1 cellular context compared by ENCODE assay signal in the genomic region with DNA sequence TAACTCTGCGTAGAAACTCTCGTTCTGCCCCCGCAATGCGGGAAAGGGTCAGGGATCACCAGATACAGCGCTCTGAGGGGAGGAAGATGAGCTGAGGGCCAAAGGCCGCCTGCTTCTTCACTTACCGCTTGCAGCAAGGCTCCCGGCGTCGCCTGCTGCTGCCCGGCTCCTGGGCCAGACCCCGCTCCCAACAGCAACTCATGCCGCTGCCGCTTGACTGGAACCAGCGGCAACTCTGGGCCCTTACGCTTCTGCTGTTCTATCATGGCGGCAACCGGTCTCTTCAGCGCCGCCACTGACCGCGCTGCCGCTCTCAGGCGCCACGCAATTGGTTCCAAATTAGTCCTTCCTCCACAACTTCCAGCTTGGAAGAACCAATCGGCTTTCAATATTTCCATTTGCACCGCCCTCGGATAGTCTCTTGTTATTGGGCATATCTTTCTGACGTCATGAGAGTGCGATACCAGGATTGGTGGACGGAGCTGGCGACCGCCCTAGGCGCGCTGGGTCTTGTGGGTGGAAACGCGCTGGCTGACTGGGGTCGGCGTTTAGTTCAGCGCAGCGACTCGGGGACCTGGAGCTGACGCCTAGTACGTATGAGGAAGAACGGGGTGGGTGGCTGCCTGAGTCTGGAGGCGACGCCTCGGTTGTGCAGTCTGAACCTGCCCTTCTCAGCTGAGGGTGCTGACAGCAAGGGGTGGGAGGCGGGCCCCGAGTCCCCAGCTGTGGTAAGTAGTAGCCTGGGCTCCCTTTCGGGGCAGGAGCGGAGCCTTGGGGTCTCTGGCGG.
TF ChIP-seq lines count a peak whose summit lies in the region.

A gene (minus strand): TSS at position 303 of the 787 bp plus-strand sequence. CDS start 37 bp downstream, at position 266.
A gene with protein sequence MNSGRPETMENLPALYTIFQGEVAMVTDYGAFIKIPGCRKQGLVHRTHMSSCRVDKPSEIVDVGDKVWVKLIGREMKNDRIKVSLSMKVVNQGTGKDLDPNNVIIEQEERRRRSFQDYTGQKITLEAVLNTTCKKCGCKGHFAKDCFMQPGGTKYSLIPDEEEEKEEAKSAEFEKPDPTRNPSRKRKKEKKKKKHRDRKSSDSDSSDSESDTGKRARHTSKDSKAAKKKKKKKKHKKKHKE (plus strand): TSS at position 547 of the 787 bp plus-strand sequence. CDS start 13,067 bp downstream, outside the sequence.

TF ChIP-seq in K562, 482 proteins besides CTCF, POLR2A, EP300 and RAD21 (continued from another document and continues in another):
- TF ChIP-seq SRSF1 (IDR thresholded peaks at IDR 0.05; ENCODE audit: low read depth, low read length) (no peak), FOXA3 (CRISPR knock-in tag; conservative IDR thresholded peaks at IDR 0.05 in 1 of 2, IDR thresholded peaks at IDR 0.05 in 1 of 2) (no peak), HNRNPUL1 (IDR thresholded peaks at IDR 0.05; ENCODE audit: low read length) (no peak), FOXM1 (IDR thresholded peaks at IDR 0.05; ENCODE audit: low read depth) (no peak), FOXM1 (CRISPR knock-in tag; IDR thresholded peaks at IDR 0.05; ENCODE audit: low read depth) (no peak), TCF7L2 (IDR thresholded peaks at IDR 0.05; ENCODE audit: low read depth, low read length) (no peak), GABPB1 (CRISPR knock-in tag; IDR thresholded peaks at IDR 0.05) (peak; percentile 69; the same call in 1 of the 2 replicates), KAT2B (IDR thresholded peaks at IDR 0.05; ENCODE audit: low read depth, low read length) (no peak), TARDBP (IDR thresholded peaks at IDR 0.05) (no peak), CHD1 (IDR thresholded peaks at IDR 0.05; ENCODE audit: low read length) (peak; percentile 5), MCM5 (IDR thresholded peaks at IDR 0.05; ENCODE audit: low read depth) (no peak), NFIC (IDR thresholded peaks at IDR 0.05) (peak; percentile 40), DACH1 (IDR thresholded peaks at IDR 0.05; ENCODE audit: partially characterized antibody) (no peak), CBFA2T2 (conservative IDR thresholded peaks at IDR 0.05) (no peak), STAG1 (CRISPR knock-in tag; IDR thresholded peaks at IDR 0.05; ENCODE audit: borderline replicate concordance) (no peak), TCFL5 (CRISPR knock-in tag; conservative IDR thresholded peaks at IDR 0.05) (no peak), ASH1L (IDR thresholded peaks at IDR 0.05; ENCODE audit: borderline replicate concordance, low read depth, partially characterized antibody) (peak; percentile 86), SMAD1 (IDR thresholded peaks at IDR 0.05; ENCODE audit: low read depth, low read length, partially characterized antibody) (no peak)
- TF ChIP-seq, protein P1, sequence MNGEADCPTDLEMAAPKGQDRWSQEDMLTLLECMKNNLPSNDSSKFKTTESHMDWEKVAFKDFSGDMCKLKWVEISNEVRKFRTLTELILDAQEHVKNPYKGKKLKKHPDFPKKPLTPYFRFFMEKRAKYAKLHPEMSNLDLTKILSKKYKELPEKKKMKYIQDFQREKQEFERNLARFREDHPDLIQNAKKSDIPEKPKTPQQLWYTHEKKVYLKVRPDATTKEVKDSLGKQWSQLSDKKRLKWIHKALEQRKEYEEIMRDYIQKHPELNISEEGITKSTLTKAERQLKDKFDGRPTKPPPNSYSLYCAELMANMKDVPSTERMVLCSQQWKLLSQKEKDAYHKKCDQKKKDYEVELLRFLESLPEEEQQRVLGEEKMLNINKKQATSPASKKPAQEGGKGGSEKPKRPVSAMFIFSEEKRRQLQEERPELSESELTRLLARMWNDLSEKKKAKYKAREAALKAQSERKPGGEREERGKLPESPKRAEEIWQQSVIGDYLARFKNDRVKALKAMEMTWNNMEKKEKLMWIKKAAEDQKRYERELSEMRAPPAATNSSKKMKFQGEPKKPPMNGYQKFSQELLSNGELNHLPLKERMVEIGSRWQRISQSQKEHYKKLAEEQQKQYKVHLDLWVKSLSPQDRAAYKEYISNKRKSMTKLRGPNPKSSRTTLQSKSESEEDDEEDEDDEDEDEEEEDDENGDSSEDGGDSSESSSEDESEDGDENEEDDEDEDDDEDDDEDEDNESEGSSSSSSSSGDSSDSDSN (IDR thresholded peaks at IDR 0.05; ENCODE audit: borderline replicate concordance in 1 of 2, low read depth in 2 of 2, low read length in 2 of 2): peak in 1 of 2 experiments; percentile 20; a peak in 1 of 4 replicates
- TF ChIP-seq, protein P2, sequence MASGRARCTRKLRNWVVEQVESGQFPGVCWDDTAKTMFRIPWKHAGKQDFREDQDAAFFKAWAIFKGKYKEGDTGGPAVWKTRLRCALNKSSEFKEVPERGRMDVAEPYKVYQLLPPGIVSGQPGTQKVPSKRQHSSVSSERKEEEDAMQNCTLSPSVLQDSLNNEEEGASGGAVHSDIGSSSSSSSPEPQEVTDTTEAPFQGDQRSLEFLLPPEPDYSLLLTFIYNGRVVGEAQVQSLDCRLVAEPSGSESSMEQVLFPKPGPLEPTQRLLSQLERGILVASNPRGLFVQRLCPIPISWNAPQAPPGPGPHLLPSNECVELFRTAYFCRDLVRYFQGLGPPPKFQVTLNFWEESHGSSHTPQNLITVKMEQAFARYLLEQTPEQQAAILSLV (tag; IDR thresholded peaks at IDR 0.05): no peak
- TF ChIP-seq, protein P3, sequence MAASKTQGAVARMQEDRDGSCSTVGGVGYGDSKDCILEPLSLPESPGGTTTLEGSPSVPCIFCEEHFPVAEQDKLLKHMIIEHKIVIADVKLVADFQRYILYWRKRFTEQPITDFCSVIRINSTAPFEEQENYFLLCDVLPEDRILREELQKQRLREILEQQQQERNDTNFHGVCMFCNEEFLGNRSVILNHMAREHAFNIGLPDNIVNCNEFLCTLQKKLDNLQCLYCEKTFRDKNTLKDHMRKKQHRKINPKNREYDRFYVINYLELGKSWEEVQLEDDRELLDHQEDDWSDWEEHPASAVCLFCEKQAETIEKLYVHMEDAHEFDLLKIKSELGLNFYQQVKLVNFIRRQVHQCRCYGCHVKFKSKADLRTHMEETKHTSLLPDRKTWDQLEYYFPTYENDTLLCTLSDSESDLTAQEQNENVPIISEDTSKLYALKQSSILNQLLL (CRISPR knock-in tag; IDR thresholded peaks at IDR 0.05; ENCODE audit: borderline replicate concordance): no peak
- TF ChIP-seq, protein P4, sequence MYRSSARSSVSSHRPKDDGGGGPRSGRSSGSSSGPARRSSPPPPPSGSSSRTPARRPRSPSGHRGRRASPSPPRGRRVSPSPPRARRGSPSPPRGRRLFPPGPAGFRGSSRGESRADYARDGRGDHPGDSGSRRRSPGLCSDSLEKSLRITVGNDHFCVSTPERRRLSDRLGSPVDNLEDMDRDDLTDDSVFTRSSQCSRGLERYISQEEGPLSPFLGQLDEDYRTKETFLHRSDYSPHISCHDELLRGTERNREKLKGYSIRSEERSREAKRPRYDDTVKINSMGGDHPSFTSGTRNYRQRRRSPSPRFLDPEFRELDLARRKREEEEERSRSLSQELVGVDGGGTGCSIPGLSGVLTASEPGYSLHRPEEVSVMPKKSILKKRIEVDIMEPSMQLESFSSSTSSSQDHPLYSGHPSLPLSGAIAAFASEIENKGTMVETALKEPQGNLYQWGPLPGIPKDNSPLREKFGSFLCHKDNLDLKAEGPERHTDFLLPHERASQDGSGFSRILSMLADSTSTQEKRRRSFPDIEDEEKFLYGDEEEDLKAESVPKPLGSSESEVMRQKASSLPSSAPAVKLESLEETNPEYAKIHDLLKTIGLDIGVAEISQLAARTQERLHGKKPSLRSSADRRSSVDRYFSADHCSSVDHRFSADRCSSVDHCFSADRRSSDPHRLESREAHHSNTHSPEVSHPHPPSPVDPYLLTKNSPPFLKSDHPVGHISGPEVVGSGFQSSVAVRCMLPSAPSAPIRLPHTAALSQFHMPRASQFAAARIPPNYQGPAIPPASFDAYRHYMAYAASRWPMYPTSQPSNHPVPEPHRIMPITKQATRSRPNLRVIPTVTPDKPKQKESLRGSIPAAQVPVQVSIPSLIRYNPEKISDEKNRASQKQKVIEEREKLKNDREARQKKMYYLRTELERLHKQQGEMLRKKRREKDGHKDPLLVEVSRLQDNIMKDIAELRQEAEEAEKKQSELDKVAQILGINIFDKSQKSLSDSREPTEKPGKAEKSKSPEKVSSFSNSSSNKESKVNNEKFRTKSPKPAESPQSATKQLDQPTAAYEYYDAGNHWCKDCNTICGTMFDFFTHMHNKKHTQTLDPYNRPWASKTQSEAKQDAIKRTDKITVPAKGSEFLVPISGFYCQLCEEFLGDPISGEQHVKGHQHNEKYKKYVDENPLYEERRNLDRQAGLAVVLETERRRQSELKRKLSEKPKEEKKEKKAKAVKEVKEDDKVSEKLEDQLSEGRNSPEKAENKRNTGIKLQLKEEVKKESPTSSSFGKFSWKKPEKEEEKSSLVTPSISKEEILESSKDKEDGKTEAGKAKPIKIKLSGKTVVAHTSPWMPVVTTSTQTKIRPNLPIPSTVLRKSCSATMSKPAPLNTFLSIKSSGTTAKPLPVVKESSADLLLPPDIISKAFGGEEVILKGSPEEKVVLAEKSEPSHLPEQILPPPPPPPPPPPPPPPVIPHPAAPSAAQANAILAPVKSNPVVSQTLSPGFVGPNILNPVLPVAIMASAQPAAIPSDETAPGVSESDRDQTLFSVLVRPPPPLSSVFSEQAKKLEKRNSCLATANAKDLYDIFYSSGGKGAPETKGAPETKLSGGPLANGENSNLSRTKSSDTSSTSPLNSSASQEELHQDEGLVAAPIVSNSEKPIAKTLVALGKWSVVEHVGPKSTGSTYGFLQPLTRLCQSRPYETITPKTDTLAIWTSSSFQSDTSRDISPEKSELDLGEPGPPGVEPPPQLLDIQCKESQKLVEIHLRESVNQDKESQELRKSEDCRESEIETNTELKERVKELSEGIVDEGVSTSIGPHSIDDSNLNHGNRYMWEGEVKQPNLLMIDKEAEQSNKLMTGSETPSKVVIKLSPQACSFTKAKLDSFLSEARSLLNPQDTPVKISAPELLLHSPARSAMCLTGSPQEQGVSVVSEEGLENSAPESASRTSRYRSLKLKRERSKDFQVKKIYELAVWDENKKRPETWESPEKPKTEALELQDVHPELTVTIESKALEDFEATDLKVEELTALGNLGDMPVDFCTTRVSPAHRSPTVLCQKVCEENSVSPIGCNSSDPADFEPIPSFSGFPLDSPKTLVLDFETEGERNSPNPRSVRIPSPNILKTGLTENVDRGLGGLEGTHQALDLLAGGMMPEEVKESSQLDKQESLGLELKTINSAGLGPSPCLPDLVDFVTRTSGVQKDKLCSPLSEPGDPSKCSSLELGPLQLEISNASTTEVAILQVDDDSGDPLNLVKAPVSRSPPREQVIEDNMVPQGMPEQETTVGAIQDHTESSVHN (IDR thresholded peaks at IDR 0.05; ENCODE audit: borderline replicate concordance in 1 of 2, low read depth in 1 of 2): no peak
- TF ChIP-seq, protein P5, sequence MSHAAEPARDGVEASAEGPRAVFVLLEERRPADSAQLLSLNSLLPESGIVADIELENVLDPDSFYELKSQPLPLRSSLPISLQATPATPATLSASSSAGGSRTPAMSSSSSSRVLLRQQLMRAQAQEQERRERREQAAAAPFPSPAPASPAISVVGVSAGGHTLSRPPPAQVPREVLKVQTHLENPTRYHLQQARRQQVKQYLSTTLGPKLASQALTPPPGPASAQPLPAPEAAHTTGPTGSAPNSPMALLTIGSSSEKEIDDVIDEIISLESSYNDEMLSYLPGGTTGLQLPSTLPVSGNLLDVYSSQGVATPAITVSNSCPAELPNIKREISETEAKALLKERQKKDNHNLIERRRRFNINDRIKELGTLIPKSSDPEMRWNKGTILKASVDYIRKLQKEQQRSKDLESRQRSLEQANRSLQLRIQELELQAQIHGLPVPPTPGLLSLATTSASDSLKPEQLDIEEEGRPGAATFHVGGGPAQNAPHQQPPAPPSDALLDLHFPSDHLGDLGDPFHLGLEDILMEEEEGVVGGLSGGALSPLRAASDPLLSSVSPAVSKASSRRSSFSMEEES (CRISPR knock-in tag; IDR thresholded peaks at IDR 0.05): no peak
- TF ChIP-seq, protein P6, sequence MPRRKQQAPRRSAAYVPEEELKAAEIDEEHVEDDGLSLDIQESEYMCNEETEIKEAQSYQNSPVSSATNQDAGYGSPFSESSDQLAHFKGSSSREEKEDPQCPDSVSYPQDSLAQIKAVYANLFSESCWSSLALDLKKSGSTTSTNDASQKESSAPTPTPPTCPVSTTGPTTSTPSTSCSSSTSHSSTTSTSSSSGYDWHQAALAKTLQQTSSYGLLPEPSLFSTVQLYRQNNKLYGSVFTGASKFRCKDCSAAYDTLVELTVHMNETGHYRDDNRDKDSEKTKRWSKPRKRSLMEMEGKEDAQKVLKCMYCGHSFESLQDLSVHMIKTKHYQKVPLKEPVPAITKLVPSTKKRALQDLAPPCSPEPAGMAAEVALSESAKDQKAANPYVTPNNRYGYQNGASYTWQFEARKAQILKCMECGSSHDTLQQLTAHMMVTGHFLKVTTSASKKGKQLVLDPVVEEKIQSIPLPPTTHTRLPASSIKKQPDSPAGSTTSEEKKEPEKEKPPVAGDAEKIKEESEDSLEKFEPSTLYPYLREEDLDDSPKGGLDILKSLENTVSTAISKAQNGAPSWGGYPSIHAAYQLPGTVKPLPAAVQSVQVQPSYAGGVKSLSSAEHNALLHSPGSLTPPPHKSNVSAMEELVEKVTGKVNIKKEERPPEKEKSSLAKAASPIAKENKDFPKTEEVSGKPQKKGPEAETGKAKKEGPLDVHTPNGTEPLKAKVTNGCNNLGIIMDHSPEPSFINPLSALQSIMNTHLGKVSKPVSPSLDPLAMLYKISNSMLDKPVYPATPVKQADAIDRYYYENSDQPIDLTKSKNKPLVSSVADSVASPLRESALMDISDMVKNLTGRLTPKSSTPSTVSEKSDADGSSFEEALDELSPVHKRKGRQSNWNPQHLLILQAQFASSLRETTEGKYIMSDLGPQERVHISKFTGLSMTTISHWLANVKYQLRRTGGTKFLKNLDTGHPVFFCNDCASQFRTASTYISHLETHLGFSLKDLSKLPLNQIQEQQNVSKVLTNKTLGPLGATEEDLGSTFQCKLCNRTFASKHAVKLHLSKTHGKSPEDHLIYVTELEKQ (CRISPR knock-in tag; IDR thresholded peaks at IDR 0.05): no peak
